In the genomic region with DNA sequence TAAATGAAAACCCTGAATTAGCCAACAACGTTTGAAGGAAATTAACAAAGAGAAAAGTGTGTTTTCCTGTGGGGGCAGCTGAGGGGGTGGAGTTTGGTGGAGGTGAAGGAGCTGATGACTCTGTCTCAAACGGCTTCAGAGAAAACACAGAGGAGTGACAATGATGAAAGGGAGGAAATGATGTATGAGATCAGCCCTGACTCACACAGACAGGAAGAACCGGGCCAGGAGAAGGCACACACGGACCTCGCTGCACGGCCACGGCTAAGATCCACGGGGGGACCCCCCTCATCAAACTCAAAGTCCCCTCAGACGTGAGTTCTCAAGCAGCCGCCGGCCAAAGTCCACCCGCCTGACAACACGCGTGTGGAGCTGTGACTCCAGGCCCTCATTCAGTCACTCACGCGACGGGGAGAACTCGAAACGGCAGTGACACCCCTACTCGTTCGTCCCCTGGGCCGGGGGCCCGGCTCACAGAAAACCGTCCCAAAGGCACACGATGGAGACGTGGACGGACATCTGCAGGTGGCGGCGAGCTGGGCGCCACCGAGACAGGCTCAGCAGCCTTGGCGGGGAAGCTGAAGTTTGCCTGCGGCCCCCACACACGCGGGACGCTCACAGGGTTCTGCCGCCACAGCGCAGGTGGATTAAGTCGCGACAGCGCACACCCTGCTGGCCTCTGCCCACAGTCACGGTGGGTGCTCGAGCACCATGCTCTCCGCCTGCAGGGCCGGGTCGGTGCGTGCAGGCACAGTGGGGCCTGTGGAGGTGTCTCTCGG, we compare ENCODE assay signal across 9 cellular contexts. TPM values are rescaled to one million over a fixed set of nuclear protein-coding genes. Genes with fewer than 3 reads are reported as not detected.
DNase-seq lines count a peak whose midpoint lies in the region; ATAC-seq and TF ChIP-seq lines count a peak whose summit lies in the region.
"Had no signal": no experiment of that assay in that cellular context is flagged by ENCODE, and none has a peak within 500 bp of the region (broad histone marks: within the 10 kb centered on the region; RNA-seq: fewer than 3 reads in every experiment).

No MANE protein-coding gene starts in this region.

- no peaks in the 10 kb centered on the region for H3K27me3 Mint-ChIP-seq in CD8-positive, alpha-beta T cell (ENCODE audit: low read depth)
- H3K27me3 Mint-ChIP-seq in neural crest cell (ENCODE audit: low read depth) (no peaks in the 10 kb centered on the region), endodermal cell (ENCODE audit: insufficient read depth) (no peaks in the 10 kb centered on the region)

- no peak overlapping the region for H3K9ac ChIP-seq in endodermal cell (ENCODE audit: extremely low read depth, low read length, poor library complexity, severe bottlenecking)

- peaks cover 9% of the 10 kb centered on the region for H3K9me3 Mint-ChIP-seq in CD8-positive, alpha-beta T cell
- peaks cover 6% of the 10 kb centered on the region for H3K9me3 Mint-ChIP-seq in neural crest cell
- H3K9me3 Mint-ChIP-seq in endodermal cell: peaks cover 10% of the 10 kb centered on the region

- 94% methylated on average over 33 to 48 of the region's 48 CpGs for WGBS in endodermal cell (ENCODE audit: insufficient coverage in 1 of 2, insufficient read length in 1 of 2), 2 experiments

- ATAC-seq in CD8-positive, alpha-beta T cell: peak; percentile 98
- no peak for ATAC-seq in HG03565 (IDR thresholded peaks at IDR 0.05; ENCODE audit: unreplicated experiment)

- peaks cover 11% of the 10 kb centered on the region for H3K9me3 ChIP-seq in CD8-positive, alpha-beta T cell (ENCODE audit: low read length)
- H3K9me3 ChIP-seq in endodermal cell (ENCODE audit: control insufficient read depth, low read length): peaks cover 17% of the 10 kb centered on the region

- no peak for TF ChIP-seq CTCF in CD8-positive, alpha-beta T cell (IDR thresholded peaks at IDR 0.05)
- TF ChIP-seq CTCF in neural crest cell (conservative IDR thresholded peaks at IDR 0.05) (no peak), endodermal cell (conservative IDR thresholded peaks at IDR 0.05) (no peak)

- peak overlapping the region; percentile 60 for H3K4me3 Mint-ChIP-seq in CD8-positive, alpha-beta T cell
- H3K4me3 Mint-ChIP-seq in neural crest cell: no peak overlapping the region
- no peak overlapping the region for H3K4me3 Mint-ChIP-seq in endodermal cell

- CTCF ChIA-PET in CD8-positive, alpha-beta T cell (lab: Charles Lee): no interaction called here

- H3K4me1 ChIP-seq in CD8-positive, alpha-beta T cell (ENCODE audit: insufficient read depth, low read length): peaks cover 23% of the 10 kb centered on the region
- no peaks in the 10 kb centered on the region for H3K4me1 ChIP-seq in endodermal cell (ENCODE audit: control insufficient read depth, insufficient read depth, low read length)

- H3K36me3 ChIP-seq in CD8-positive, alpha-beta T cell (ENCODE audit: insufficient read depth, low read length): peaks cover 4% of the 10 kb centered on the region
- peaks cover 34% of the 10 kb centered on the region for H3K36me3 ChIP-seq in endodermal cell (ENCODE audit: control insufficient read depth, insufficient read depth, low read length)

- peak overlapping the region; percentile 20 for H3K4me3 ChIP-seq in CD8-positive, alpha-beta T cell (ENCODE audit: low read depth, low read length)
- H3K4me3 ChIP-seq in endodermal cell (ENCODE audit: low read length): no peak overlapping the region

- no peaks in the 10 kb centered on the region for H3K27me3 ChIP-seq in CD8-positive, alpha-beta T cell (ENCODE audit: insufficient read depth, low read length)
- no peaks in the 10 kb centered on the region for H3K27me3 ChIP-seq in endodermal cell (ENCODE audit: control insufficient read depth, insufficient read depth, low read length, poor library complexity, severe bottlenecking)

- H3K4me1 Mint-ChIP-seq in CD8-positive, alpha-beta T cell (ENCODE audit: low read depth): peaks cover 22% of the 10 kb centered on the region
- peaks cover 29% of the 10 kb centered on the region for H3K4me1 Mint-ChIP-seq in neural crest cell
- H3K4me1 Mint-ChIP-seq in endodermal cell: no peaks in the 10 kb centered on the region

- peak overlapping the region; percentile 62 for H3K27ac ChIP-seq in CD8-positive, alpha-beta T cell (ENCODE audit: low read depth, low read length)
- no peak overlapping the region for H3K27ac ChIP-seq in endodermal cell (ENCODE audit: low read depth, low read length)

- peak in 6 of 7 experiments; percentile 7 to 77 (median 43) for DNase-seq in CD8-positive, alpha-beta T cell
- peak; percentile 48 for DNase-seq in RKO (ENCODE audit: low spot score)
- DNase-seq in activated naive CD4-positive, alpha-beta T cell treated with Interleukin-2 at 50 U/mL for 16 hours: peak; percentile 35
- no peak for DNase-seq in neural crest cell (ENCODE audit: low read depth, low spot score)
- no peak for DNase-seq in NCI-H2029 (lab: John Stamatoyannopoulos, UW)
- DNase-seq in NCI-H82 treated with DMSO at 0.1 percent for 48 hours (lab: John Stamatoyannopoulos, UW; ENCODE audit: unreplicated experiment): no peak
- no peak for DNase-seq in endodermal cell
- DNase-seq: foreskin melanocyte had no signal

- POLR2A ChIA-PET in CD8-positive, alpha-beta T cell (lab: Charles Lee): no interaction called here

- intact Hi-C loops in CD8-positive, alpha-beta T cell (cut with DNase I, micrococcal nuclease): loop anchor here (1.0 to 2.0 kb wide), 2 partner anchors 28 to 29 kb away; partner anchors contain the start of gene PPP2R3B (in 2 of the 2)

- peaks cover 57% of the 10 kb centered on the region for H3K36me3 Mint-ChIP-seq in CD8-positive, alpha-beta T cell
- peaks cover 55% of the 10 kb centered on the region for H3K36me3 Mint-ChIP-seq in neural crest cell (ENCODE audit: low read depth)
- peaks cover 69% of the 10 kb centered on the region for H3K36me3 Mint-ChIP-seq in endodermal cell (ENCODE audit: low read depth)

- peak overlapping the region; percentile 96 for H3K27ac Mint-ChIP-seq in CD8-positive, alpha-beta T cell
- peak overlapping the region; percentile 73 for H3K27ac Mint-ChIP-seq in neural crest cell (ENCODE audit: unreplicated experiment)
- no peak overlapping the region for H3K27ac Mint-ChIP-seq in endodermal cell

RNA-seq across cellular contexts. Expression of gene PPP2R3B, which starts 28.8 kb away (rescaled TPM):
- total RNA-seq in CD8-positive, alpha-beta T cell: 10 to 100 TPM; 17.6 to 19.5 TPM
- total RNA-seq in neural crest cell (88.4 and 96.5 TPM in 2 replicates), endodermal cell (10 to 100 TPM; 72.5 to 98.7 TPM)
- 66.6 TPM for polyA plus RNA-seq in endodermal cell (2013, experiment 1 of 2)
- polyA plus RNA-seq in endodermal cell (2013, experiment 2 of 2): 66.5 TPM

RNA-seq across cellular contexts. Expression of gene GTPBP6, which starts 39.3 kb away (rescaled TPM):
- total RNA-seq in CD8-positive, alpha-beta T cell: 10 to 100 TPM; 62.2 to 62.5 TPM
- 81.3 and 81.9 TPM in 2 replicates for total RNA-seq in neural crest cell
- total RNA-seq in endodermal cell: 10 to 100 TPM; 58.8 to 61.0 TPM
- 48.2 TPM for polyA plus RNA-seq in endodermal cell (2013, experiment 1 of 2)
- polyA plus RNA-seq in endodermal cell (2013, experiment 2 of 2): 45.2 TPM

Comparison
In these comparisons a context has a peak if more than half of its experiments do, and no peak if none do; other contexts are left out.
1. DNase-seq: peak in CD8-positive, alpha-beta T cell (6 of 7), RKO (single experiment) and activated naive CD4-positive, alpha-beta T cell treated with Interleukin-2 at 50 U/mL for 16 hours (single experiment); none in neural crest cell (single experiment), NCI-H2029 (single experiment), NCI-H82 treated with DMSO at 0.1 percent for 48 hours (single experiment) and endodermal cell (single experiment).